In the genomic region with DNA sequence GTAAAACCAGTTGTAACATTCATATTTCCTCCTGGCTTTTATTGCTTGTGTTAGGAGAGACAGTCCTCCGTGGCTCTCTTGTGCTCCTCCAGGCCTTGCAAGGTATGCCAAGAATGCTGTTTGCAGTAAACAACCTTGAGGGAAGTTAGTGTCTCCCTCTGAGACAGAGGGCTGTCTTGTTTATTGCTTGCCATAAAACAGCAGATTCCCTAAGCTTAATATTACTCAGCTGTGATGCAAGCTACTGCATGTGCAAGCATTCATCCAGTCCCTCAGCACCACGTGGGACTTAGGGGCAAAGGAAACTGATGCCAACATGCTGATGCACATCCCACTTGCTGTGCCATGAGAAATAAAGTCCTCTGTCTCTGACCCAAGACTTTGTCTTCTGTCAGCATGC, we compare ENCODE assay signal across 10 cellular contexts. TPM values are rescaled to one million over a fixed set of nuclear protein-coding genes. Genes with fewer than 3 reads are reported as not detected.
DNase-seq lines count a peak whose midpoint lies in the region; ATAC-seq and TF ChIP-seq lines count a peak whose summit lies in the region.
"Had no signal": no experiment of that assay in that cellular context is flagged by ENCODE, and none has a peak within 500 bp of the region (broad histone marks: within the 10 kb centered on the region; RNA-seq: fewer than 3 reads in every experiment).

No MANE protein-coding gene starts in this region.

- DNase-seq in GM04503 (ENCODE audit: low read depth) (peak; percentile 97), adipocyte (ENCODE audit: low read depth) (peak; percentile 78), hepatic stellate cell (ENCODE audit: low spot score) (peak; percentile 45), sciatic nerve (ENCODE audit: low spot score) (peak; percentile 49), SKM-1 treated with dmso at 0.1 percent for 144 hours (lab: John Stamatoyannopoulos, UW; ENCODE audit: unreplicated experiment) (no peak), heart right ventricle (no peak)
- DNase-seq: GF-D8, immature natural killer cell had no signal

- H3K4me1 ChIP-seq in adipocyte (ENCODE audit: control insufficient read depth, insufficient read depth, low read length): peaks cover 51% of the 10 kb centered on the region
- H3K4me1 ChIP-seq in heart right ventricle: peaks cover 0 to 54% (median 20%) of the 10 kb centered on the region in 9 donors

- ATAC-seq in sciatic nerve (peak; percentile 58), HG02885 (IDR thresholded peaks at IDR 0.05; ENCODE audit: poor library complexity, unreplicated experiment) (no peak), heart right ventricle (no peak), HG03469 (IDR thresholded peaks at IDR 0.05; ENCODE audit: unreplicated experiment) (no peak)

- H3K27ac ChIP-seq in heart right ventricle: no peak overlapping the region

- H3K27me3 ChIP-seq in adipocyte (replicated peaks; ENCODE audit: control insufficient read depth, insufficient read depth, low read length) (no peaks in the 10 kb centered on the region), heart right ventricle (no peaks in the 10 kb centered on the region)

- H3K9me3 ChIP-seq in adipocyte (ENCODE audit: control insufficient read depth, low read length): no peaks in the 10 kb centered on the region
- no peaks in the 10 kb centered on the region for H3K9me3 ChIP-seq in heart right ventricle

- H3K4me3 ChIP-seq in adipocyte (ENCODE audit: low read length): no peak overlapping the region
- H3K4me3 ChIP-seq in heart right ventricle: no peak overlapping the region

- WGBS in heart right ventricle, 2 donors: 16 to 31% methylated on average over 2 of the region's 2 CpGs

- H3K36me3 ChIP-seq in adipocyte (ENCODE audit: control insufficient read depth, insufficient read depth, low read length, severe bottlenecking) (no peaks in the 10 kb centered on the region), heart right ventricle (peaks cover 0 to 10% (median 0%) of the 10 kb centered on the region in 9 donors)

- no peak overlapping the region for H3K9ac ChIP-seq in adipocyte (ENCODE audit: low read length)

- intact Hi-C loops in sciatic nerve (cut with DNase I) (loop anchor here (10.0 kb wide), 1 partner anchor 439 kb away; no protein-coding TSS in a partner anchor), heart right ventricle (cut with DNase I) (loop anchor here in 6 of 10 donors (5.0 to 10.0 kb wide), 7 partner anchors 159 to 439 kb away; partner anchors contain the start of gene ZDHHC22 (in 1 of the 6))

- TF ChIP-seq CTCF in heart right ventricle (IDR thresholded peaks at IDR 0.05): no peak

RNA-seq across cellular contexts. Expression of gene POMT2, which starts 6.6 kb away (rescaled TPM):
- total RNA-seq in sciatic nerve: 30.4 TPM
- 10 to 100 TPM; 10.5 to 23.4 (median 17.6) TPM for total RNA-seq in heart right ventricle
- 10 to 100 TPM; 13.5 to 15.8 TPM for polyA plus RNA-seq in heart right ventricle

RNA-seq across cellular contexts. Expression of gene GSTZ1, which starts 6.8 kb away (rescaled TPM):
- total RNA-seq in sciatic nerve (9.5 TPM), heart right ventricle (10 to 100 TPM; 10.7 to 20.5 (median 16.0) TPM)
- polyA plus RNA-seq in heart right ventricle: 10 to 100 TPM; 14.5 to 17.3 TPM

RNA-seq across cellular contexts. Expression of gene NGB, which starts 43.0 kb away (rescaled TPM):
- not detected for total RNA-seq in sciatic nerve
- not detected for total RNA-seq in heart right ventricle
- polyA plus RNA-seq in heart right ventricle: not detected
- polyA plus RNA-seq: immature natural killer cell had no signal

Comparison
In these comparisons a context has a peak if more than half of its experiments do, and no peak if none do; other contexts are left out.
1. DNase-seq: peak in GM04503 (single experiment), adipocyte (single experiment), hepatic stellate cell (single experiment) and sciatic nerve (single experiment); none in SKM-1 treated with dmso at 0.1 percent for 144 hours (single experiment) and heart right ventricle (0 of 2).